In the genomic region with DNA sequence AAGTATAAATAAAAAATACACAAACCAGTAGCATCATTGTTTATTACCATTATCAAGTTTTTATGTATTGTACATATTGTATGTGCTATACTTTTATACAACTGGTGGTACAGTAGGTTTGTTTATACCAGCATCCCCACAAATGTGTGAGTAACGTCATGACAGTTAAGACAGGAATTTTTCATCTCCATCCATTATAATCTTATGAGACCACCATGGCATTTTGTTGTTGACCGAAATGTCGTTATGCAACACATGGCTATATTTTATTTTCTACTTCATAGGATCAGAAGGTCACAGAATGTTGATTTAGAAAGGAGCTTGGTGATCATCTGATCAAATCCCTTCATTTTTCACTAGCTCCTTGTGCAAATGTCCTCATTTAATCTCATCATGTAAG, we compare ENCODE assay signal across 30 cellular contexts.
"Had no signal": no experiment of that assay in that cellular context is flagged by ENCODE, and none has a peak within 500 bp of the region (broad histone marks: within the 10 kb centered on the region; RNA-seq: fewer than 3 reads in every experiment).

No MANE protein-coding gene starts in this region.

- H3K27ac ChIP-seq: neural progenitor cell, ovary, parathyroid adenoma, psoas muscle, right lobe of liver, sigmoid colon, skin epidermis, suprapubic skin, testis, tibial artery, transverse colon, upper lobe of right lung, uterus had no signal

- H3K4me1 ChIP-seq: neural progenitor cell, parathyroid adenoma, psoas muscle, right lobe of liver, testis had no signal

- H3K4me3 ChIP-seq: neural progenitor cell, ovary, psoas muscle, right lobe of liver, sigmoid colon, skin epidermis, suprapubic skin, testis, tibial artery, transverse colon, upper lobe of right lung, uterus had no signal

- DNase-seq: naive thymus-derived CD4-positive, alpha-beta T cell; natural killer cell; occipital lobe; ovary; posterior cingulate gyrus; psoas muscle; right cardiac atrium; right lobe of liver; sigmoid colon; stimulated activated CD4-positive, alpha-beta T cell treated with anti-CD3 and anti-CD28 coated beads, Interleukin-15, amount 100 ng/mL, for 24 hours; stimulated activated CD4-positive, alpha-beta T cell treated with anti-CD3 and anti-CD28 coated beads, Interleukin-2, amount 100 ng/mL, for 24 hours; stimulated activated CD4-positive, alpha-beta T cell treated with anti-CD3 and anti-CD28 coated beads, Interleukin-2, amount 100 ng/mL, for 48 hours; stimulated activated CD4-positive, alpha-beta T cell treated with anti-CD3 and anti-CD28 coated beads, Interleukin-4, amount 100 ng/mL, for 24 hours; stimulated activated naive B cell treated with anti-CD40 and anti-IgM and Interleukin-4, amounts not matched to agents 10 μg/mL and 1 μg/mL and 100 μg/mL, for 72 hours; stimulated activated naive CD4-positive, alpha-beta T cell treated with Interleukin-2 at 50 U/mL for 16 hours; substantia nigra; testis; tibial artery; transverse colon; upper lobe of right lung; uterus had no signal

- H3K79me2 ChIP-seq: parathyroid adenoma had no signal

- H3K9me3 Mint-ChIP-seq: natural killer cell; nephron; neural progenitor cell; stimulated activated effector memory CD8-positive, alpha-beta T cell treated with anti-CD3 and anti-CD28 coated beads, Interleukin-12 subunit alpha, Interleukin-12 subunit beta, amount 100 ng/mL, for 72 hours; stimulated activated naive B cell treated with anti-CD40 and anti-IgM and Interleukin-4, amounts not matched to agents 10 μg/mL and 1 μg/mL and 100 μg/mL, for 72 hours; stimulated activated naive CD8-positive, alpha-beta T cell treated with anti-CD3 and anti-CD28 coated beads, Interleukin-15, Interleukin-2, amounts not matched to agents 100 ng/mL and 50 ng/mL, for 24 hours; type B pancreatic cell had no signal

- H3K27ac Mint-ChIP-seq: naive thymus-derived CD4-positive, alpha-beta T cell; natural killer cell; neural progenitor cell; progenitor cell of endocrine pancreas; stimulated activated effector memory CD8-positive, alpha-beta T cell treated with anti-CD3 and anti-CD28 coated beads, Interleukin-12 subunit alpha, Interleukin-12 subunit beta, amount 100 ng/mL, for 72 hours; stimulated activated naive B cell treated with anti-CD40 and anti-IgM and Interleukin-4, amounts not matched to agents 10 μg/mL and 1 μg/mL and 100 μg/mL, for 72 hours; stimulated activated naive CD8-positive, alpha-beta T cell treated with anti-CD3 and anti-CD28 coated beads, Interleukin-15, Interleukin-2, amounts not matched to agents 100 ng/mL and 50 ng/mL, for 24 hours; type B pancreatic cell had no signal

- H3K36me3 Mint-ChIP-seq: naive thymus-derived CD4-positive, alpha-beta T cell; natural killer cell; neural progenitor cell; stimulated activated effector memory CD8-positive, alpha-beta T cell treated with anti-CD3 and anti-CD28 coated beads, Interleukin-12 subunit alpha, Interleukin-12 subunit beta, amount 100 ng/mL, for 72 hours; stimulated activated naive B cell treated with anti-CD40 and anti-IgM and Interleukin-4, amounts not matched to agents 10 μg/mL and 1 μg/mL and 100 μg/mL, for 72 hours; type B pancreatic cell had no signal

- H3K4me2 ChIP-seq: neural progenitor cell had no signal

- H3K9me3 ChIP-seq: ovary, psoas muscle, right lobe of liver, sigmoid colon, suprapubic skin, testis, tibial artery, transverse colon, upper lobe of right lung, uterus had no signal

- H3K27me3 ChIP-seq: neural progenitor cell, ovary, right lobe of liver, sigmoid colon, suprapubic skin, testis, tibial artery, transverse colon, upper lobe of right lung, uterus had no signal

- H3K9ac ChIP-seq: neural progenitor cell, parathyroid adenoma had no signal

- H2AFZ ChIP-seq: neural progenitor cell, parathyroid adenoma had no signal

- H3K4me3 Mint-ChIP-seq: naive thymus-derived CD4-positive, alpha-beta T cell; natural killer cell; nephron; neural progenitor cell; stimulated activated effector memory CD8-positive, alpha-beta T cell treated with anti-CD3 and anti-CD28 coated beads, Interleukin-12 subunit alpha, Interleukin-12 subunit beta, amount 100 ng/mL, for 72 hours; stimulated activated naive B cell treated with anti-CD40 and anti-IgM and Interleukin-4, amounts not matched to agents 10 μg/mL and 1 μg/mL and 100 μg/mL, for 72 hours; stimulated activated naive CD8-positive, alpha-beta T cell treated with anti-CD3 and anti-CD28 coated beads, Interleukin-15, Interleukin-2, amounts not matched to agents 100 ng/mL and 50 ng/mL, for 24 hours; type B pancreatic cell had no signal

- H3K4me1 Mint-ChIP-seq: natural killer cell; stimulated activated naive B cell treated with anti-CD40 and anti-IgM and Interleukin-4, amounts not matched to agents 10 μg/mL and 1 μg/mL and 100 μg/mL, for 72 hours had no signal

- H3K36me3 ChIP-seq: neural progenitor cell, ovary, right lobe of liver, sigmoid colon, suprapubic skin, tibial artery, transverse colon, upper lobe of right lung, uterus had no signal

- H3K27me3 Mint-ChIP-seq: type B pancreatic cell had no signal
